Comparison of ENCODE assay signal across 27 cellular contexts in the genomic region with DNA sequence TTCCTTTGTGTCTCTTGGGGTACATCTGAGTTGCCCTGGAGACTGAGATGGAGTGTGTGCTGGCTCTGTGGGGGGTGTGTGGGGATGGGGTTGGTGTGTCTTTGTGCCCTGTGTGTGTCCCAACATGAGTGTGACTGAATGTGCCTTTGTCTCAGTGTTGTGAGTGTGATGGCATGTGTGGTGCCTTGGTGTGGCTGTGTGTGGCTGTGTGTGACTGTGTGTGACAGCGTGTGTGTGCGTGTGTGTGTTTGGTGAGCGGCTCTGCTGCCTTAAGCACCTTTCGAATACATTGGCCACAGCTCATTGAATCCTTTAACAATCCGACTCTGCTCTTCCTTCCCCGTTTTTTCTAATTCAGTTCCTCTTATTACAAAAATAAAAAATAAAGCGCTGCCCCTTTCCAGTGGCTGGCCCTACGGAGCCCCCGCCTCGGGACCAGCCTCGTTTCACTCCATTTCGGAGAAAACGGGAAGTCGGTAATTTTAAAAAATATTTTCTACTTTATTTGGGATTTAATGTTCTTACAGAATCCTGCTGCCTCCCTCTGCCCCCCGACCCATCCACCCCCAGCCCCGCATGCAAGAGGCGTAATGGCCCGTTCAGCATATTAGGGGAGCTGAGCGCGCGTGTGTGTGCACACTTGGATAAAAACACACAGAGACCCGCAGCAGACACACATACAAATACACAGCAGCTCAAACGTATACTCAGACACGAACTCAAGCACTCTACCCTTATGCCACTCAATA. TPM values are rescaled to one million over a fixed set of nuclear protein-coding genes. Genes with fewer than 3 reads are reported as not detected.
DNase-seq lines count a peak whose midpoint lies in the region; ATAC-seq and TF ChIP-seq lines count a peak whose summit lies in the region.
"Had no signal": no experiment of that assay in that cellular context is flagged by ENCODE, and none has a peak within 500 bp of the region (broad histone marks: within the 10 kb centered on the region; RNA-seq: fewer than 3 reads in every experiment).

No MANE protein-coding gene starts in this region.

- DNase-seq in HCT116 (ENCODE audit: low read depth, low spot score) (no peak), esophagus muscularis mucosa (ENCODE audit: extremely low spot score) (peak; percentile 86), osteocyte (ENCODE audit: extremely low spot score, unreplicated experiment) (peak; percentile 65), mesenchymal stem cell (no peak), DMS 273 treated with DMSO at 0.1 percent for 48 hours (lab: John Stamatoyannopoulos, UW) (no peak), breast epithelium (ENCODE audit: low spot score in 2 of 2) (no peak)
- DNase-seq in activated naive CD8-positive, alpha-beta T cell treated with anti-CD3 and anti-CD28 coated beads for 36 hours: no peak
- DNase-seq: Caco-2; CD8-positive, alpha-beta T cell; DMS79; EL; GDM1; GM23248; Karpas-422; NCI-H1092; NCI-H1417 treated with DMSO at 0.1 percent for 48 hours; NCI-H1694 treated with DMSO at 0.1 percent for 48 hours; NCI-H2081; NCI-H2227 treated with DMSO at 0.1 percent for 48 hours; NCI-H526 treated with DMSO at 0.1 percent for 48 hours; SHP77 had no signal

- no peaks in the 10 kb centered on the region for H3K36me3 ChIP-seq in HCT116 (ENCODE audit: control insufficient read depth in 1 of 2, insufficient read depth in 2 of 2, low read length in 2 of 2)
- no peaks in the 10 kb centered on the region for H3K36me3 ChIP-seq in HUES64 (ENCODE audit: insufficient read depth, low read length)
- H3K36me3 ChIP-seq in esophagus muscularis mucosa: no peaks in the 10 kb centered on the region
- no peaks in the 10 kb centered on the region for H3K36me3 ChIP-seq in mesenchymal stem cell (ENCODE audit: control insufficient read depth in 1 of 2, insufficient read depth in 2 of 2, low read depth in 1 of 2, low read length in 2 of 2)
- no peaks in the 10 kb centered on the region for H3K36me3 ChIP-seq in breast epithelium
- H3K36me3 ChIP-seq: HAP-1 had no signal

- H3K4ac ChIP-seq in mesenchymal stem cell (ENCODE audit: low read depth in 1 of 2, low read length in 2 of 2): no peak overlapping the region

- no peak overlapping the region for H2AK5ac ChIP-seq in mesenchymal stem cell (ENCODE audit: low read length, severe bottlenecking)

- no peaks in the 10 kb centered on the region for H3K36me3 Mint-ChIP-seq in osteocyte (ENCODE audit: unreplicated experiment)
- H3K36me3 Mint-ChIP-seq in activated naive CD8-positive, alpha-beta T cell treated with anti-CD3 and anti-CD28 coated beads for 36 hours: no peaks in the 10 kb centered on the region
- H3K36me3 Mint-ChIP-seq: CD8-positive, alpha-beta T cell had no signal

- peaks cover 38% of the 10 kb centered on the region for H3K27me3 Mint-ChIP-seq in osteocyte (ENCODE audit: unreplicated experiment)
- H3K27me3 Mint-ChIP-seq in activated naive CD8-positive, alpha-beta T cell treated with anti-CD3 and anti-CD28 coated beads for 36 hours: peaks cover 18% of the 10 kb centered on the region

- H3K4me2 ChIP-seq in HCT116 (ENCODE audit: low read length) (peak overlapping the region; percentile 82; the same call in 1 of the 2 replicates), mesenchymal stem cell (ENCODE audit: low read length, poor library complexity, severe bottlenecking) (no peak overlapping the region)

- no peak for TF ChIP-seq RAD21 in HCT116 (IDR thresholded peaks at IDR 0.05; ENCODE audit: low read depth)

- H2BK15ac ChIP-seq in mesenchymal stem cell (ENCODE audit: low read depth, poor library complexity, severe bottlenecking): no peak overlapping the region

- H4K8ac ChIP-seq in mesenchymal stem cell (ENCODE audit: low read length): no peak overlapping the region

- H3K9me2 ChIP-seq in HCT116 (ENCODE audit: insufficient read depth): no peaks in the 10 kb centered on the region

- intact Hi-C loops in HCT116 (cut with micrococcal nuclease) (no loop called here), esophagus muscularis mucosa (cut with DNase I) (no loop called here), breast epithelium (cut with DNase I; ENCODE audit: low total_unique reads) (no loop called here)

- H3K4me3 ChIP-seq in HCT116 (replicated peaks in 1 of 2; ENCODE audit: low read depth in 1 of 2, low read length in 2 of 2) (no peak overlapping the region; a peak in 1 of 4 replicates), HUES64 (ENCODE audit: low read length) (peak overlapping the region; percentile 70; the same call in 1 of the 2 replicates), esophagus muscularis mucosa (no peak overlapping the region), mesenchymal stem cell (ENCODE audit: insufficient read depth in 1 of 2, low read depth in 1 of 2, low read length in 2 of 2) (no peak overlapping the region), breast epithelium (no peak overlapping the region)
- H3K4me3 ChIP-seq: GM12878, GM23248, HAP-1 had no signal

- H3K4me1 ChIP-seq in HCT116 (ENCODE audit: control insufficient read depth in 1 of 2, insufficient read depth in 2 of 2, low read length in 2 of 2) (peaks cover 0 to 13% of the 10 kb centered on the region in 2 experiments; a peak in 2 of 4 replicates), HUES64 (ENCODE audit: insufficient read depth, low read length) (no peaks in the 10 kb centered on the region; the same call in 1 of the 2 replicates), esophagus muscularis mucosa (no peaks in the 10 kb centered on the region), mesenchymal stem cell (ENCODE audit: control insufficient read depth, insufficient read depth, low read depth, low read length) (peaks cover 3% of the 10 kb centered on the region), breast epithelium (no peaks in the 10 kb centered on the region)
- H3K4me1 ChIP-seq: Caco-2, HAP-1 had no signal

- no peaks in the 10 kb centered on the region for H3K9me3 ChIP-seq in HCT116 (ENCODE audit: control insufficient read depth in 1 of 2, insufficient read depth in 1 of 2, low read depth in 1 of 2, low read length in 2 of 2)
- H3K9me3 ChIP-seq in HUES64 (ENCODE audit: insufficient read depth, low read depth, low read length): no peaks in the 10 kb centered on the region
- no peaks in the 10 kb centered on the region for H3K9me3 ChIP-seq in esophagus muscularis mucosa
- H3K9me3 ChIP-seq in mesenchymal stem cell (ENCODE audit: control insufficient read depth, low read length): no peaks in the 10 kb centered on the region
- no peaks in the 10 kb centered on the region for H3K9me3 ChIP-seq in breast epithelium
- H3K9me3 ChIP-seq: Caco-2, HAP-1 had no signal

- no peak overlapping the region for H4K91ac ChIP-seq in mesenchymal stem cell (ENCODE audit: low read length)

- TF ChIP-seq POLR2A in HCT116 (IDR thresholded peaks at IDR 0.05; ENCODE audit: borderline replicate concordance, extremely low read depth, insufficient read depth, insufficient read length) (no peak), esophagus muscularis mucosa (IDR thresholded peaks at IDR 0.05; ENCODE audit: low read depth) (no peak), breast epithelium (IDR thresholded peaks at IDR 0.05) (no peak)

- no peak overlapping the region for H3K18ac ChIP-seq in mesenchymal stem cell (ENCODE audit: low read depth in 1 of 2, low read length in 2 of 2)

- no peak overlapping the region for H3K4me3 Mint-ChIP-seq in osteocyte (ENCODE audit: unreplicated experiment)
- no peak overlapping the region for H3K4me3 Mint-ChIP-seq in activated naive CD8-positive, alpha-beta T cell treated with anti-CD3 and anti-CD28 coated beads for 36 hours
- H3K4me3 Mint-ChIP-seq: B cell; CD8-positive, alpha-beta T cell had no signal

- H2AFZ ChIP-seq in HCT116 (ENCODE audit: low read depth, low read length, poor library complexity, severe bottlenecking) (no peak overlapping the region), mesenchymal stem cell (ENCODE audit: low read depth, low read length) (no peak overlapping the region)
- H2AFZ ChIP-seq: GM23248 had no signal

- no peak overlapping the region for H3K27ac Mint-ChIP-seq in osteocyte (ENCODE audit: unreplicated experiment)
- no peak overlapping the region for H3K27ac Mint-ChIP-seq in activated naive CD8-positive, alpha-beta T cell treated with anti-CD3 and anti-CD28 coated beads for 36 hours
- H3K27ac Mint-ChIP-seq: B cell; CD8-positive, alpha-beta T cell had no signal

- H3K14ac ChIP-seq in mesenchymal stem cell (ENCODE audit: low read length in 2 of 2): no peak overlapping the region

- POLR2A ChIA-PET in HCT116 (lab: Charles Lee): no interaction called here

- no peak for TF ChIP-seq EP300 in esophagus muscularis mucosa (IDR thresholded peaks at IDR 0.05)

- H3K23ac ChIP-seq in mesenchymal stem cell (ENCODE audit: low read length in 2 of 2): no peak overlapping the region

- H3K9me3 Mint-ChIP-seq in osteocyte (ENCODE audit: unreplicated experiment): no peaks in the 10 kb centered on the region
- no peaks in the 10 kb centered on the region for H3K9me3 Mint-ChIP-seq in activated naive CD8-positive, alpha-beta T cell treated with anti-CD3 and anti-CD28 coated beads for 36 hours
- H3K9me3 Mint-ChIP-seq: CD8-positive, alpha-beta T cell had no signal

- no peak overlapping the region for H3K9ac ChIP-seq in HCT116 (ENCODE audit: low read length)
- H3K9ac ChIP-seq in HUES64 (ENCODE audit: low read depth, low read length): no peak overlapping the region
- H3K9ac ChIP-seq in mesenchymal stem cell (ENCODE audit: low read length): no peak overlapping the region
- H3K9ac ChIP-seq: GM23248 had no signal

- H3K27me3 ChIP-seq in HCT116 (ENCODE audit: insufficient read depth, low read length) (no peaks in the 10 kb centered on the region), HUES64 (ENCODE audit: insufficient read depth, low read length) (peaks cover 46% of the 10 kb centered on the region), esophagus muscularis mucosa (peaks cover 0 to 91% (median 23%) of the 10 kb centered on the region in 4 donors), mesenchymal stem cell (ENCODE audit: control insufficient read depth in 1 of 2, insufficient read depth in 1 of 2, low read length in 2 of 2) (peaks cover 81 to 88% of the 10 kb centered on the region in 2 experiments), breast epithelium (peaks cover 0 to 52% of the 10 kb centered on the region in 2 donors)

- no peaks in the 10 kb centered on the region for H4K20me1 ChIP-seq in HCT116 (ENCODE audit: insufficient read depth)

- RAD21 ChIA-PET in HCT116 (lab: Charles Lee; ENCODE audit: low non-redundant PET in 1 of 2, low total read pairs in 2 of 2, uncharacterized antibody in 2 of 2, unreplicated experiment in 2 of 2): interaction anchor here in 1 of 2 experiments (1.2 kb wide), 1 partner anchor 307 kb away, joined by 3 read pairs; no protein-coding TSS in a partner anchor

- H2BK120ac ChIP-seq in mesenchymal stem cell (ENCODE audit: low read depth, low read length): no peak overlapping the region

- no peak overlapping the region for H2BK12ac ChIP-seq in mesenchymal stem cell (ENCODE audit: low read length in 2 of 2)

- CTCF ChIA-PET in HCT116 (lab: Charles Lee): no interaction called here

- H3K79me2 ChIP-seq in HCT116 (ENCODE audit: insufficient read depth, low read length): no peaks in the 10 kb centered on the region

- WGBS in HUES64: 90% methylated on average over 22 of the region's 24 CpGs
- WGBS in esophagus muscularis mucosa: 87% methylated on average over 24 of the region's 24 CpGs
- WGBS in mesenchymal stem cell: 87% methylated on average over 21 of the region's 24 CpGs

- H3K4me1 Mint-ChIP-seq in osteocyte (ENCODE audit: unreplicated experiment): no peaks in the 10 kb centered on the region
- H3K4me1 Mint-ChIP-seq in activated naive CD8-positive, alpha-beta T cell treated with anti-CD3 and anti-CD28 coated beads for 36 hours: no peaks in the 10 kb centered on the region
- H3K4me1 Mint-ChIP-seq: B cell had no signal

- H2BK5ac ChIP-seq in mesenchymal stem cell (ENCODE audit: low read depth, low read length, poor library complexity, severe bottlenecking): no peak overlapping the region

- no TSS peak for BruUV-seq in HCT116 (replicated peaks; lab: Mats Ljungman, UMichigan)

- no peak for TF ChIP-seq CTCF in HCT116 (IDR thresholded peaks at IDR 0.05 in 2 of 3, conservative IDR thresholded peaks at IDR 0.05 in 1 of 3; ENCODE audit: borderline replicate concordance in 1 of 3, insufficient read depth in 1 of 3, low read depth in 2 of 3, low read length in 2 of 3)
- no peak for TF ChIP-seq CTCF in esophagus muscularis mucosa (IDR thresholded peaks at IDR 0.05)
- TF ChIP-seq CTCF in osteocyte (IDR thresholded peaks at IDR 0.05): no peak
- no peak for TF ChIP-seq CTCF in breast epithelium (IDR thresholded peaks at IDR 0.05)

- H3K79me1 ChIP-seq in mesenchymal stem cell (replicated peaks; ENCODE audit: low read length, poor library complexity, severe bottlenecking): no peaks in the 10 kb centered on the region

- H3K27ac ChIP-seq in HCT116 (ENCODE audit: low read depth, low read length) (no peak overlapping the region), HUES64 (ENCODE audit: low read depth, low read length) (no peak overlapping the region), esophagus muscularis mucosa (replicated peaks in 1 of 4) (no peak overlapping the region), mesenchymal stem cell (ENCODE audit: low read length, poor library complexity, severe bottlenecking) (no peak overlapping the region), breast epithelium (no peak overlapping the region)
- H3K27ac ChIP-seq: C4-2B, GM23248, RWPE1 had no signal

- no peak for ATAC-seq in HCT116
- ATAC-seq: CD8-positive, alpha-beta T cell; GM12878 had no signal

RNA-seq across cellular contexts. Expression of gene HIF1AN, which starts 35.5 kb away (rescaled TPM):
- total RNA-seq in HCT116 (2021; ENCODE audit: unreplicated experiment): 67.2 TPM
- 22.0 and 30.5 TPM in 2 replicates for polyA plus RNA-seq in HCT116 (2012)
- 16.7 TPM for polyA plus RNA-seq in HUES64 (2013, experiment 1 of 2)
- polyA plus RNA-seq in HUES64 (2013, experiment 2 of 2): 16.4 TPM
- total RNA-seq in esophagus muscularis mucosa: 10 to 100 TPM in 3 of 4 donors, 1 to 10 TPM in 1; 7.6 to 15.4 (median 13.6) TPM
- total RNA-seq in osteocyte: 45.8 and 50.6 TPM in 2 replicates
- 20.0 TPM for polyA plus RNA-seq in mesenchymal stem cell (2013, experiment 1 of 2)
- polyA plus RNA-seq in mesenchymal stem cell (2013, experiment 2 of 2): 20.1 TPM
- 10 to 100 TPM; 11.4 to 20.6 (median 15.4) TPM for total RNA-seq in breast epithelium
- 10 to 100 TPM; 39.0 to 42.1 TPM for total RNA-seq in activated naive CD8-positive, alpha-beta T cell treated with anti-CD3 and anti-CD28 coated beads for 36 hours

RNA-seq across cellular contexts. Expression of gene NDUFB8, which starts 41.6 kb away (rescaled TPM):
- total RNA-seq in HCT116 (2021; ENCODE audit: unreplicated experiment) (243 TPM), esophagus muscularis mucosa (100 to 1,000 TPM; 231 to 315 (median 279) TPM), osteocyte (151 and 169 TPM in 2 replicates), breast epithelium (100 to 1,000 TPM; 143 to 148 (median 144) TPM)
- polyA plus RNA-seq in HCT116 (2012): 253 and 361 TPM in 2 replicates
- polyA plus RNA-seq in HUES64 (2013, experiment 1 of 2): 178 TPM
- 172 TPM for polyA plus RNA-seq in HUES64 (2013, experiment 2 of 2)
- 333 TPM for polyA plus RNA-seq in mesenchymal stem cell (2013, experiment 1 of 2)
- polyA plus RNA-seq in mesenchymal stem cell (2013, experiment 2 of 2): 343 TPM
- 100 to 1,000 TPM; 311 to 324 TPM for total RNA-seq in activated naive CD8-positive, alpha-beta T cell treated with anti-CD3 and anti-CD28 coated beads for 36 hours

RNA-seq across cellular contexts. Expression of gene SEC31B, which starts 51.6 kb away (rescaled TPM):
- total RNA-seq in HCT116 (2021; ENCODE audit: unreplicated experiment) (30.9 TPM), esophagus muscularis mucosa (1 to 10 TPM; 2.8 to 5.2 (median 4.1) TPM), osteocyte (18.3 and 19.6 TPM in 2 replicates), breast epithelium (10 to 100 TPM in 2 of 3 donors, 1 to 10 TPM in 1; 9.8 to 18.1 (median 12.1) TPM)
- 13.2 and 17.0 TPM in 2 replicates for polyA plus RNA-seq in HCT116 (2012)
- polyA plus RNA-seq in HUES64 (2013, experiment 1 of 2): 1.7 TPM
- polyA plus RNA-seq in HUES64 (2013, experiment 2 of 2): 2.7 TPM
- 3.5 TPM for polyA plus RNA-seq in mesenchymal stem cell (2013, experiment 1 of 2)
- 3.2 TPM for polyA plus RNA-seq in mesenchymal stem cell (2013, experiment 2 of 2)
- total RNA-seq in activated naive CD8-positive, alpha-beta T cell treated with anti-CD3 and anti-CD28 coated beads for 36 hours: 10 to 100 TPM; 14.6 to 17.5 TPM

Comparison
In these comparisons a context has a peak if more than half of its experiments do, and no peak if none do; other contexts are left out.
1. DNase-seq: peak in esophagus muscularis mucosa (single experiment) and osteocyte (single experiment); none in HCT116 (single experiment), mesenchymal stem cell (single experiment), DMS 273 treated with DMSO at 0.1 percent for 48 hours (single experiment), breast epithelium (0 of 2) and activated naive CD8-positive, alpha-beta T cell treated with anti-CD3 and anti-CD28 coated beads for 36 hours (single experiment).